ENCODE assay signal across 8 cellular contexts in the genomic region with DNA sequence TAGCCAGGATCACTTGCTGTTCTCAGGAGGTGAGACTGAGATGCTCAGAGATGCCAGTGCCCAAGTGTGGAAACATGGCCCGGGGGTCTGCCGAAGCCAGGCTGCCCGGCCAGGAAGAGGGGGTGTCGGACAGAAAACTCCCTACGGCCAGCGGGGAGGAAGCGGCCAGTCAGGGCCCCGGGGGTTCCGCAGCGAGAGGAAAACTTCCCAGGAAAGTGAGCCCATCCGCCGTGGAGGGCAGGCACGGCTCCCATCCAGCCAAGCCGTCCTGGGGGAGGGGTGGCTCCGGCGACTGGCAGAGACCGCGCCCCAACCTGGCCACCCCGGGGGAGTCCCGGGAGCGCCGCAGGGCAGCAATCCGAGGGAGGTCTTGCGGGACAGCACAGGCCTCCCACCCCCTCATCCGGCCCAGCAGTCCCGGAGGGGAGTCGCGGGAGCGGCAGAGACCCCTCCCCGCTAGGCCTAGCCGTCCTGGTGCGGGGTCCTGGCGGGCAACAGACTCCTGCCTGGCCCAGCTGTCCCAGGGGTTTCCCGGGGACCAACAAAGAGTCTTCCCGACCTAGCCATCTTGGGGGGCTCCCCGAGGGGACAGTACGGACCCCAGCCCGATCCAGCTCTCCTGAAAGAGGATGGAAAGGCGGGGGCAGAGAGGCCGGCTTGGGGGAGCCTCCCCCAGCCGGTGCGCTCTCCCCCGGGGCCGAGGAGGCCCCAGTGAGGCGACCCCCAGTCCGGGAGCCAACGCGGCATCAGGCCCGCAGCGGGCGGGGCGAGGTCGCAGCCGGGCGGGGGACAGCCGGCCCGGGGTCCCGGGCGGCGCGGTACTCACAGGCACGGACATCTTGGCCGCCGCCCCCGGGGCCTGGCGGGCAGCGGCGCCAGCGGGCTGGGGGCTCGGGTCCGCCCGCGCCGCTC. TPM values are rescaled to one million over a fixed set of nuclear protein-coding genes. Genes with fewer than 3 reads are reported as not detected.
DNase-seq lines count a peak whose midpoint lies in the region; ATAC-seq, FAIRE-seq and TF ChIP-seq lines count a peak whose summit lies in the region.

No MANE protein-coding gene starts in this region.

- peaks cover 29% of the 10 kb centered on the region for H3K4me1 ChIP-seq in colonic mucosa
- H3K4me1 ChIP-seq in mesodermal cell (ENCODE audit: control insufficient read depth, insufficient read depth, low read length, poor library complexity, severe bottlenecking), result peaks cover 53% of the 10 kb centered on the region

- H3K4me3 ChIP-seq in colonic mucosa (peak overlapping the region; percentile 92), mesodermal cell (ENCODE audit: extremely low read depth, insufficient read depth, low read length, poor library complexity, severe bottlenecking) (peak overlapping the region; percentile 96)

- ATAC-seq in GM19351 (IDR thresholded peaks at IDR 0.05; ENCODE audit: unreplicated experiment) (peak; percentile 32), HG03521 (IDR thresholded peaks at IDR 0.05; ENCODE audit: unreplicated experiment) (peak; percentile 23)

- H3K9me3 ChIP-seq in colonic mucosa (no peaks in the 10 kb centered on the region), mesodermal cell (ENCODE audit: control insufficient read depth, low read length) (no peaks in the 10 kb centered on the region)

- H3K36me3 ChIP-seq in colonic mucosa, result no peaks in the 10 kb centered on the region
- H3K36me3 ChIP-seq in mesodermal cell (ENCODE audit: control insufficient read depth, insufficient read depth, low read length), result peaks cover 42% of the 10 kb centered on the region

- WGBS in mesodermal cell (ENCODE audit: insufficient coverage in 2 of 2), 2 experiments, result 1 to 2% methylated on average over 42 to 63 of the region's 74 CpGs

- peak overlapping the region; percentile 80 to 92 for H3K9ac ChIP-seq in colonic mucosa (ENCODE audit: low read depth in 2 of 2, low read length in 2 of 2)

- DNase-seq in AG08396 (ENCODE audit: low spot score) (peak; percentile 64), colonic mucosa (peak; percentile 74), T-helper 2 cell (no peak), D721Med (ENCODE audit: insufficient read length, low spot score) (no peak), HK-2 (ENCODE audit: unreplicated experiment) (no peak)

- peak overlapping the region; percentile 84 for H3K27ac ChIP-seq in colonic mucosa
- peak overlapping the region; percentile 73 for H3K27ac ChIP-seq in mesodermal cell (ENCODE audit: low read depth, low read length, severe bottlenecking)

- intact Hi-C loops in colonic mucosa (cut with DNase I), result loop anchor here (5.0 kb wide), 1 partner anchor 37 kb away; no protein-coding TSS in a partner anchor

- TF ChIP-seq CTCF in colonic mucosa (IDR thresholded peaks at IDR 0.05), result no peak
- no peak for TF ChIP-seq CTCF in D721Med (IDR thresholded peaks at IDR 0.05; ENCODE audit: insufficient read depth, missing control alignments)

- no peaks in the 10 kb centered on the region for H3K27me3 ChIP-seq in colonic mucosa

- FAIRE-seq in D721Med (lab: Jason Lieb, UNC), result no peak

RNA-seq across cellular contexts. Expression of gene BCAR1, which starts 13.8 kb away (rescaled TPM):
- 100 to 1,000 TPM; 110 to 130 TPM for total RNA-seq in colonic mucosa
- polyA plus RNA-seq in mesodermal cell (2013, experiment 1 of 2), result 122 TPM
- polyA plus RNA-seq in mesodermal cell (2013, experiment 2 of 2), result 83.0 TPM

RNA-seq across cellular contexts. Expression of gene CTRB1, which starts 46.5 kb away (rescaled TPM):
- total RNA-seq in colonic mucosa, result 10 to 100 TPM in 1 of 2 donors, not detected in 1; 19.1 TPM
- not detected for polyA plus RNA-seq in mesodermal cell (2013, experiment 1 of 2)
- polyA plus RNA-seq in mesodermal cell (2013, experiment 2 of 2), result not detected

RNA-seq across cellular contexts. Expression of gene CTRB2, which starts 58.3 kb away (rescaled TPM):
- 10 to 100 TPM in 1 of 2 donors, not detected in 1; 29.1 TPM for total RNA-seq in colonic mucosa
- not detected for polyA plus RNA-seq in mesodermal cell (2013, experiment 1 of 2)
- not detected for polyA plus RNA-seq in mesodermal cell (2013, experiment 2 of 2)

Comparison
In these comparisons a context has a peak if more than half of its experiments do, and no peak if none do; other contexts are left out.
1. DNase-seq: peak in AG08396 (single experiment) and colonic mucosa (single experiment); none in T-helper 2 cell (0 of 5), D721Med (single experiment) and HK-2 (single experiment).